In genomic region chr12:53644133-53644532, GRCh38 we compare ENCODE assay signal across 28 cellular contexts.
"Had no signal": no experiment of that assay in that cellular context is flagged by ENCODE, and none has a peak within 500 bp of the region (broad histone marks: within the 10 kb centered on the region; RNA-seq: fewer than 3 reads in every experiment).

No MANE protein-coding gene starts in this region.

- H3K27me3 Mint-ChIP-seq: memory B cell; stimulated activated naive CD8-positive, alpha-beta T cell treated with anti-CD3 and anti-CD28 coated beads, Interleukin-15, Interleukin-2, amounts not matched to agents 100 ng/mL and 50 ng/mL, for 24 hours had no signal

- H3K9me3 ChIP-seq: left ventricle myocardium inferior, mucosa of descending colon, pancreas, prostate gland, sigmoid colon, spleen, suprapubic skin, thoracic aorta, tibial artery, upper lobe of right lung had no signal

- H3K9me3 Mint-ChIP-seq: natural killer cell treated with Interleukin-12 subunit alpha and Interleukin-12 subunit beta and Interleukin-15 and Interleukin-18, amount 100 ng/mL, for 72 hours; stimulated activated effector memory CD8-positive, alpha-beta T cell treated with anti-CD3 and anti-CD28 coated beads, Interleukin-12 subunit alpha, Interleukin-12 subunit beta, amount 100 ng/mL, for 72 hours; stimulated activated naive CD8-positive, alpha-beta T cell treated with anti-CD3 and anti-CD28 coated beads, Interleukin-15, Interleukin-2, amounts not matched to agents 100 ng/mL and 50 ng/mL, for 24 hours had no signal

- H3K27ac Mint-ChIP-seq: memory B cell; naive thymus-derived CD4-positive, alpha-beta T cell; natural killer cell treated with Interleukin-12 subunit alpha and Interleukin-12 subunit beta and Interleukin-15 and Interleukin-18, amount 100 ng/mL, for 72 hours; stimulated activated effector memory CD8-positive, alpha-beta T cell treated with anti-CD3 and anti-CD28 coated beads, Interleukin-12 subunit alpha, Interleukin-12 subunit beta, amount 100 ng/mL, for 72 hours; stimulated activated naive CD8-positive, alpha-beta T cell treated with anti-CD3 and anti-CD28 coated beads, Interleukin-15, Interleukin-2, amounts not matched to agents 100 ng/mL and 50 ng/mL, for 24 hours had no signal

- H2AFZ ChIP-seq: hepatocyte had no signal

- DNase-seq: islet precursor cell; left ventricle myocardium inferior; midbrain; mucosa of descending colon; naive thymus-derived CD4-positive, alpha-beta T cell; nucleus accumbens; pancreas; posterior cingulate gyrus; retina; right cardiac atrium; sigmoid colon; small intestine; spleen; stimulated activated CD4-positive, alpha-beta T cell treated with anti-CD3 and anti-CD28 coated beads, Interleukin-4, amount 100 ng/mL, for 24 hours; stimulated activated naive CD4-positive, alpha-beta T cell; tibial artery; trophoblast cell; upper lobe of right lung had no signal

- ATAC-seq: mucosa of descending colon; naive thymus-derived CD4-positive, alpha-beta T cell; natural killer cell treated with Interleukin-12 subunit alpha and Interleukin-12 subunit beta and Interleukin-15 and Interleukin-18, amount 100 ng/mL, for 72 hours; pancreas; stimulated activated effector memory CD8-positive, alpha-beta T cell treated with anti-CD3 and anti-CD28 coated beads, Interleukin-12 subunit alpha, Interleukin-12 subunit beta, amount 100 ng/mL, for 72 hours; upper lobe of right lung had no signal

- H3K4me1 ChIP-seq: prostate gland, sigmoid colon, spleen, suprapubic skin, upper lobe of right lung had no signal

- H3K4me2 ChIP-seq: hepatocyte had no signal

- H3K4me3 ChIP-seq: hepatocyte, left ventricle myocardium inferior, lung, mucosa of descending colon, pancreas, prostate gland, sigmoid colon, spleen, suprapubic skin, thoracic aorta, tibial artery, upper lobe of right lung had no signal

- H3K27me3 ChIP-seq: hepatocyte, pancreas, sigmoid colon, spleen, suprapubic skin, tibial artery, upper lobe of right lung had no signal

- H3K4me1 Mint-ChIP-seq: stimulated activated effector memory CD8-positive, alpha-beta T cell treated with anti-CD3 and anti-CD28 coated beads, Interleukin-12 subunit alpha, Interleukin-12 subunit beta, amount 100 ng/mL, for 72 hours had no signal

- H3K36me3 Mint-ChIP-seq: natural killer cell treated with Interleukin-12 subunit alpha and Interleukin-12 subunit beta and Interleukin-15 and Interleukin-18, amount 100 ng/mL, for 72 hours; stimulated activated effector memory CD8-positive, alpha-beta T cell treated with anti-CD3 and anti-CD28 coated beads, Interleukin-12 subunit alpha, Interleukin-12 subunit beta, amount 100 ng/mL, for 72 hours had no signal

- H3K27ac ChIP-seq: hepatocyte, left ventricle myocardium inferior, pancreas, prostate gland, sigmoid colon, spleen, suprapubic skin, thoracic aorta, tibial artery, upper lobe of right lung had no signal

- H3K36me3 ChIP-seq: left ventricle myocardium inferior, pancreas, prostate gland, sigmoid colon, spleen, suprapubic skin, thoracic aorta, tibial artery, upper lobe of right lung had no signal

- FAIRE-seq: pancreas, small intestine, urothelium cell line had no signal

- H3K79me2 ChIP-seq: hepatocyte had no signal

- H3K4me3 Mint-ChIP-seq: memory B cell; naive thymus-derived CD4-positive, alpha-beta T cell; natural killer cell treated with Interleukin-12 subunit alpha and Interleukin-12 subunit beta and Interleukin-15 and Interleukin-18, amount 100 ng/mL, for 72 hours; stimulated activated effector memory CD8-positive, alpha-beta T cell treated with anti-CD3 and anti-CD28 coated beads, Interleukin-12 subunit alpha, Interleukin-12 subunit beta, amount 100 ng/mL, for 72 hours; stimulated activated naive CD8-positive, alpha-beta T cell treated with anti-CD3 and anti-CD28 coated beads, Interleukin-15, Interleukin-2, amounts not matched to agents 100 ng/mL and 50 ng/mL, for 24 hours had no signal
